Comparison of ENCODE assay signal across 1 cellular context in the genomic region with DNA sequence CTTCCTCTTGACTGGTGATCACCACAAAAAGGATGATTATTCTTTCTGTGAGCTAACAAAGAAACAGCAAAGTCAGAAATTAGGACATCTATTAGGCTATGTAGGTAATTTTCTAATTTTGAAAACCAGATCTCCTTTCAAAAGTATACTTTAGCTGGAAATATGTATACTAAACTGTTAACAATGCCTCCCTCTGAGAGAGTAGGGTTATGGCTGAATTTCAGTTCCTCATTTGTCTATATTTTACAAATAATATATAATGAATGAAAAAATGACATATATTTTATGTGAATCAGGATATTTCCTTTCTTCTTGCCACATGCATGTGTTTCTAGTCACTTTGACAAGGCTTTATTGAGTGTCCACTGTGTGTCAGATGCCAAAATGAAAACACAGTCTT.
TF ChIP-seq lines count a peak whose summit lies in the region.

No MANE protein-coding gene starts in this region.

TF ChIP-seq in GM12878, 131 proteins besides CTCF, POLR2A, EP300 and RAD21:
- TF ChIP-seq CHD1 (IDR thresholded peaks at IDR 0.05; ENCODE audit: low read depth, low read length) (no peak), SPI1 (IDR thresholded peaks at IDR 0.05; ENCODE audit: borderline replicate concordance, insufficient read depth, low read depth, low read length) (peak; percentile 78)
TF ChIP-seq in GM12878: peak in this region for 1.
